In the genomic region with DNA sequence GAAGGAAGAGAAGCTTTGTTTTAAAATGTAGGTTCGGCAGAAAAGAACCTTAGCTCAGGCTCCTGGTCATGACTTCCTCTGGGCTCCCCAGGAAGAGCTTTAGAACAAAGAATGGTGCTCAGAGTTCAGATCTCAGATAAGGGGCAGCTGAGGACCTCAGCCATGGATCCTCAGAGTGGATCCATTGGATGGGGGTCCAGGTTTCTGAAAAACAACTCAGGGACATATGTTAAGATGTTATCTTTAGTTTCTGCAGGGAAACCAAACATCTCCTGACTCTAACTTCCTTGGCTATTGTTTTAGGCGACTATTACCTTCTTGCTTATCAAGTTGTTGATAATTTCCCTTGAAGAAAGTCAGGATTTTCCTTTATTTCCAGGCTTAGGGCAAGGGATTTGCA, we compare ENCODE assay signal across 23 cellular contexts.
"Had no signal": no experiment of that assay in that cellular context is flagged by ENCODE, and none has a peak within 500 bp of the region (broad histone marks: within the 10 kb centered on the region; RNA-seq: fewer than 3 reads in every experiment).

No MANE protein-coding gene starts in this region.

- FAIRE-seq: endometrium, frontal cortex, islet of Langerhans, keratinocyte had no signal

- H3K27ac Mint-ChIP-seq: dendritic cell treated with granulocyte-macrophage colony-stimulating factor and Interleukin-4, amounts not matched to agents 40 ng/mL and 50 ng/mL, for 4 days had no signal

- H3K4me1 Mint-ChIP-seq: naive B cell had no signal

- DNase-seq: cerebellar nuclear complex; colonic mucosa; cortex of kidney; dorsolateral prefrontal cortex; effector CD4-positive, alpha-beta T cell; effector memory CD4-positive, alpha-beta T cell; foreskin keratinocyte; heart left ventricle; hippocampal formation; left cardiac atrium; left lung; left ventricle myocardium superior; lower lobe of right lung; mesenchymal stem cell; midbrain; naive B cell had no signal

- H3K36me3 ChIP-seq: colonic mucosa, left lung, lower lobe of right lung had no signal

- ATAC-seq: foreskin keratinocyte, gastroesophageal sphincter, heart left ventricle, left cardiac atrium, left lung, left ventricle myocardium superior, lower lobe of right lung had no signal

- H3K27ac ChIP-seq: colonic mucosa, dorsolateral prefrontal cortex, esophagus muscularis mucosa, foreskin keratinocyte, gastroesophageal sphincter, heart left ventricle, left lung, lower lobe of right lung had no signal

- H3K4me1 ChIP-seq: colonic mucosa had no signal

- H3K27me3 ChIP-seq: colonic mucosa, esophagus muscularis mucosa, foreskin keratinocyte, gastroesophageal sphincter had no signal

- H3K4me3 ChIP-seq: colonic mucosa, dorsolateral prefrontal cortex, esophagus muscularis mucosa, gastroesophageal sphincter, heart left ventricle, left lung, lower lobe of right lung had no signal

- H3K9me3 ChIP-seq: colonic mucosa had no signal

- H3K4me3 Mint-ChIP-seq: dendritic cell treated with granulocyte-macrophage colony-stimulating factor and Interleukin-4, amounts not matched to agents 40 ng/mL and 50 ng/mL, for 4 days; naive B cell had no signal
